Comparison of ENCODE assay signal across 19 cellular contexts in genomic region chr9:18857769-18858168, GRCh38.
DNase-seq lines count a peak whose midpoint lies in the region; ATAC-seq and TF ChIP-seq lines count a peak whose summit lies in the region.
"Had no signal": no experiment of that assay in that cellular context is flagged by ENCODE, and none has a peak within 500 bp of the region (broad histone marks: within the 10 kb centered on the region; RNA-seq: fewer than 3 reads in every experiment).

No MANE protein-coding gene starts in this region.

- H3K4me3 ChIP-seq in AG10803 (ENCODE audit: low read length), result no peak overlapping the region
- H3K4me3 ChIP-seq in fibroblast of mammary gland (ENCODE audit: control insufficient read depth, low read depth, low read length), result no peak overlapping the region
- H3K4me3 ChIP-seq: esophagus muscularis mucosa, right lobe of liver had no signal

- DNase-seq in AG10803 (ENCODE audit: low read depth), result peak; percentile 79
- peak; percentile 41 for DNase-seq in NCI-H226
- DNase-seq in fibroblast of mammary gland (ENCODE audit: low read depth), result peak; percentile 90
- peak; percentile 33 for DNase-seq in renal cortical epithelial cell (ENCODE audit: low read depth)
- no peak for DNase-seq in OCI-M1 (lab: John Stamatoyannopoulos, UW)
- no peak for DNase-seq in NAMALWA (ENCODE audit: low spot score)
- no peak for DNase-seq in HPDE6-E6E7 (ENCODE audit: extremely low spot score)
- DNase-seq: activated CD4-positive, alpha-beta memory T cell treated with anti-CD3 and anti-CD28 coated beads, Interleukin-2, amount 10 ng/mL, durations not matched to agents 7 days and 5 days; activated T-cell treated with anti-CD3 and anti-CD28 coated beads, Interleukin-2, amount 50 U/mL, for 24 hours; BE2C; GOT3; Kasumi-1; left ventricle myocardium superior; NCI-H1436 treated with DMSO at 0.1 percent for 48 hours; right lobe of liver; stimulated activated CD4-positive, alpha-beta T cell treated with anti-CD3 and anti-CD28 coated beads, Interleukin-2, amount 100 ng/mL, for 24 hours; SW 1271 had no signal

- ATAC-seq in GM18861 (IDR thresholded peaks at IDR 0.05; ENCODE audit: unreplicated experiment), result no peak
- ATAC-seq: left ventricle myocardium superior, right lobe of liver had no signal

- TF ChIP-seq CTCF in AG10803 (conservative IDR thresholded peaks at IDR 0.05; ENCODE audit: low read length) (no peak), fibroblast of mammary gland (conservative IDR thresholded peaks at IDR 0.05; ENCODE audit: control insufficient read depth, insufficient read depth, low read depth, low read length) (no peak)

Comparison
In these comparisons a context has a peak if more than half of its experiments do, and no peak if none do; other contexts are left out.
1. DNase-seq: peak in AG10803 (single experiment), NCI-H226 (single experiment), fibroblast of mammary gland (single experiment) and renal cortical epithelial cell (single experiment); none in OCI-M1 (single experiment), NAMALWA (single experiment) and HPDE6-E6E7 (single experiment).